ENCODE assay signal across 41 cellular contexts in genomic region chr1:93436496-93436895, GRCh38.
"Had no signal": no experiment of that assay in that cellular context is flagged by ENCODE, and none has a peak within 500 bp of the region (broad histone marks: within the 10 kb centered on the region; RNA-seq: fewer than 3 reads in every experiment).

No MANE protein-coding gene starts in this region.

- H3K4me3 Mint-ChIP-seq: activated naive CD4-positive, alpha-beta T cell treated with anti-CD3 and anti-CD28 coated beads for 36 hours; activated naive CD4-positive, alpha-beta T cell treated with anti-CD3 and anti-CD28 coated beads, Interleukin-2, amount 10 ng/mL, durations not matched to agents 7 days and 5 days; activated naive CD4-positive, alpha-beta T cell treated with anti-CD3 and anti-CD28 coated beads, Interleukin-2, amount 50 U/mL, for 24 hours; activated naive CD8-positive, alpha-beta T cell; activated naive CD8-positive, alpha-beta T cell treated with anti-CD3 and anti-CD28 coated beads for 36 hours; activated naive CD8-positive, alpha-beta T cell treated with anti-CD3 and anti-CD28 coated beads, Interleukin-2, amount 10 ng/mL, durations not matched to agents 7 days and 5 days; activated naive CD8-positive, alpha-beta T cell treated with anti-CD3 and anti-CD28 coated beads, Interleukin-2, amount 50 U/mL, for 24 hours; activated T-cell treated with anti-CD3 and anti-CD28 coated beads, Interleukin-2, amount 50 U/mL, for 24 hours; activated T-cell treated with anti-CD3 and anti-CD28 coated beads, Interleukin-2, amount 50 U/mL, for 4 hours; activated T-cell treated with anti-CD3 and anti-CD28 coated beads, Interleukin-2, amount 50 U/mL, for 72 hours; activated T-helper 1 cell treated with anti-CD3 and anti-CD28 coated beads, Interleukin-12 subunit alpha, Interleukin-12 subunit beta, Interleukin-2, Interleukin-4 antibody, amounts not matched to agents 30 ng/mL and 10 ng/mL and 1 ng/mL, durations not matched to agents 14 hours and 24 hours and 36 hours; activated T-helper 17 cell treated with anti-CD3 and anti-CD28 coated beads, Interleukin-2, amount 50 U/mL, for 72 hours; brain; central memory CD8-positive, alpha-beta T cell had no signal

- FAIRE-seq: astrocyte, bronchial epithelial cell had no signal

- H3K9me3 Mint-ChIP-seq: activated naive CD4-positive, alpha-beta T cell treated with anti-CD3 and anti-CD28 coated beads for 36 hours; activated naive CD4-positive, alpha-beta T cell treated with anti-CD3 and anti-CD28 coated beads, Interleukin-2, amount 10 ng/mL, durations not matched to agents 7 days and 5 days; activated naive CD4-positive, alpha-beta T cell treated with anti-CD3 and anti-CD28 coated beads, Interleukin-2, amount 50 U/mL, for 24 hours; activated naive CD4-positive, alpha-beta T cell treated with anti-CD3 and anti-CD28 coated beads, Interleukin-2, amount 50 U/mL, for 72 hours; activated naive CD8-positive, alpha-beta T cell treated with anti-CD3 and anti-CD28 coated beads for 36 hours; activated naive CD8-positive, alpha-beta T cell treated with anti-CD3 and anti-CD28 coated beads, Interleukin-2, amount 10 ng/mL, durations not matched to agents 7 days and 5 days; activated naive CD8-positive, alpha-beta T cell treated with anti-CD3 and anti-CD28 coated beads, Interleukin-2, amount 50 U/mL, for 24 hours; activated T-cell treated with anti-CD3 and anti-CD28 coated beads, Interleukin-2, amount 50 U/mL, for 24 hours; activated T-cell treated with anti-CD3 and anti-CD28 coated beads, Interleukin-2, amount 50 U/mL, for 4 hours; activated T-cell treated with anti-CD3 and anti-CD28 coated beads, Interleukin-2, amount 50 U/mL, for 72 hours; activated T-helper 1 cell treated with anti-CD3 and anti-CD28 coated beads, Interleukin-12 subunit alpha, Interleukin-12 subunit beta, Interleukin-2, Interleukin-4 antibody, amounts not matched to agents 30 ng/mL and 10 ng/mL and 1 ng/mL, durations not matched to agents 14 hours and 24 hours and 36 hours; activated T-helper 17 cell treated with anti-CD3 and anti-CD28 coated beads, Interleukin-2, amount 50 U/mL, for 72 hours; activated T-helper 2 cell treated with anti-CD3 and anti-CD28 coated beads, Interferon-gamma antibody, Interleukin-2, Interleukin-4, amounts not matched to agents 10 μg/mL and 5 μg/mL and 100 μg/mL, durations not matched to agents 14 hours and 24 hours and 36 hours; central memory CD8-positive, alpha-beta T cell had no signal

- H3K9me3 ChIP-seq: adrenal gland, ascending aorta, body of pancreas, breast epithelium had no signal

- ATAC-seq: activated naive CD4-positive, alpha-beta T cell treated with anti-CD3 and anti-CD28 coated beads, Interleukin-2, amount 50 U/mL, for 72 hours; activated naive CD8-positive, alpha-beta T cell treated with anti-CD3 and anti-CD28 coated beads, Interleukin-2, amount 50 U/mL, for 24 hours; activated T-cell treated with anti-CD3 and anti-CD28 coated beads, Interleukin-2, amount 50 U/mL, for 4 hours; activated T-cell treated with anti-CD3 and anti-CD28 coated beads, Interleukin-2, amount 50 U/mL, for 72 hours; activated T-helper 17 cell treated with anti-CD3 and anti-CD28 coated beads, Interleukin-2, amount 50 U/mL, for 72 hours; body of pancreas had no signal

- H3K36me3 ChIP-seq: adrenal gland, ascending aorta, brain microvascular endothelial cell, breast epithelium, cardiac muscle cell had no signal

- H3K27ac Mint-ChIP-seq: activated naive CD4-positive, alpha-beta T cell treated with anti-CD3 and anti-CD28 coated beads for 36 hours; activated naive CD4-positive, alpha-beta T cell treated with anti-CD3 and anti-CD28 coated beads, Interleukin-2, amount 10 ng/mL, durations not matched to agents 7 days and 5 days; activated naive CD4-positive, alpha-beta T cell treated with anti-CD3 and anti-CD28 coated beads, Interleukin-2, amount 50 U/mL, for 24 hours; activated naive CD4-positive, alpha-beta T cell treated with anti-CD3 and anti-CD28 coated beads, Interleukin-2, amount 50 U/mL, for 72 hours; activated naive CD8-positive, alpha-beta T cell; activated naive CD8-positive, alpha-beta T cell treated with anti-CD3 and anti-CD28 coated beads for 36 hours; activated naive CD8-positive, alpha-beta T cell treated with anti-CD3 and anti-CD28 coated beads, Interleukin-2, amount 10 ng/mL, durations not matched to agents 7 days and 5 days; activated naive CD8-positive, alpha-beta T cell treated with anti-CD3 and anti-CD28 coated beads, Interleukin-2, amount 50 U/mL, for 24 hours; activated T-cell treated with anti-CD3 and anti-CD28 coated beads, Interleukin-2, amount 50 U/mL, for 24 hours; activated T-cell treated with anti-CD3 and anti-CD28 coated beads, Interleukin-2, amount 50 U/mL, for 72 hours; activated T-helper 1 cell treated with anti-CD3 and anti-CD28 coated beads, Interleukin-12 subunit alpha, Interleukin-12 subunit beta, Interleukin-2, Interleukin-4 antibody, amounts not matched to agents 30 ng/mL and 10 ng/mL and 1 ng/mL, durations not matched to agents 14 hours and 24 hours and 36 hours; activated T-helper 17 cell treated with anti-CD3 and anti-CD28 coated beads, Interleukin-2, amount 50 U/mL, for 72 hours; activated T-helper 2 cell treated with anti-CD3 and anti-CD28 coated beads, Interferon-gamma antibody, Interleukin-2, Interleukin-4, amounts not matched to agents 10 μg/mL and 5 μg/mL and 100 μg/mL, durations not matched to agents 14 hours and 24 hours and 36 hours; brain had no signal

- H3K4me1 ChIP-seq: ascending aorta, breast epithelium had no signal

- H3K4me3 ChIP-seq: adrenal gland, ascending aorta, body of pancreas, breast epithelium, cardiac muscle cell had no signal

- H3K27ac ChIP-seq: adrenal gland, ascending aorta, body of pancreas, brain microvascular endothelial cell, breast epithelium, cardiac muscle cell had no signal

- H3K4me1 Mint-ChIP-seq: activated naive CD4-positive, alpha-beta T cell treated with anti-CD3 and anti-CD28 coated beads, Interleukin-2, amount 10 ng/mL, durations not matched to agents 7 days and 5 days; activated naive CD4-positive, alpha-beta T cell treated with anti-CD3 and anti-CD28 coated beads, Interleukin-2, amount 50 U/mL, for 24 hours; activated naive CD8-positive, alpha-beta T cell treated with anti-CD3 and anti-CD28 coated beads for 36 hours; activated naive CD8-positive, alpha-beta T cell treated with anti-CD3 and anti-CD28 coated beads, Interleukin-2, amount 10 ng/mL, durations not matched to agents 7 days and 5 days; activated naive CD8-positive, alpha-beta T cell treated with anti-CD3 and anti-CD28 coated beads, Interleukin-2, amount 50 U/mL, for 24 hours; brain; central memory CD8-positive, alpha-beta T cell had no signal

- DNase-seq: activated effector memory CD4-positive, alpha-beta T cell treated with anti-CD3 and anti-CD28 coated beads, Interleukin-2, amount 50 U/mL, for 16 hours; activated effector memory CD4-positive, alpha-beta T cell treated with Interleukin-2 at 50 U/mL for 16 hours; activated gamma-delta T cell; activated gamma-delta T cell treated with Interleukin-2 at 50 U/mL for 16 hours; activated naive CD4-positive, alpha-beta T cell; activated naive CD4-positive, alpha-beta T cell treated with anti-CD3 and anti-CD28 coated beads for 36 hours; activated naive CD4-positive, alpha-beta T cell treated with anti-CD3 and anti-CD28 coated beads, Interleukin-2, amount 10 ng/mL, durations not matched to agents 7 days and 5 days; activated naive CD4-positive, alpha-beta T cell treated with anti-CD3 and anti-CD28 coated beads, Interleukin-2, amount 50 U/mL, for 16 hours; activated naive CD4-positive, alpha-beta T cell treated with Interleukin-2 at 50 U/mL for 16 hours; activated naive CD8-positive, alpha-beta T cell treated with anti-CD3 and anti-CD28 coated beads for 36 hours; activated naive CD8-positive, alpha-beta T cell treated with anti-CD3 and anti-CD28 coated beads, Interleukin-2, amount 10 ng/mL, durations not matched to agents 7 days and 5 days; activated naive CD8-positive, alpha-beta T cell treated with anti-CD3 and anti-CD28 coated beads, Interleukin-2, amount 50 U/mL, for 24 hours; activated T-cell treated with anti-CD3 and anti-CD28 coated beads for 4 hours; activated T-cell treated with anti-CD3 and anti-CD28 coated beads, Interleukin-2, amount 50 U/mL, for 1 hour; activated T-cell treated with anti-CD3 and anti-CD28 coated beads, Interleukin-2, amount 50 U/mL, for 24 hours; activated T-cell treated with anti-CD3 and anti-CD28 coated beads, Interleukin-2, amount 50 U/mL, for 4 hours; activated T-cell treated with anti-CD3 and anti-CD28 coated beads, Interleukin-2, amount 50 U/mL, for 48 hours; activated T-cell treated with anti-CD3 and anti-CD28 coated beads, Interleukin-2, amount 50 U/mL, for 72 hours; adrenal gland; amniotic stem cell; amygdala; anterior cingulate cortex; aorta; body of pancreas; brain microvascular endothelial cell; caudate nucleus; central memory CD4-positive, alpha-beta T cell; cerebellar nuclear complex had no signal

- H3K36me3 Mint-ChIP-seq: activated naive CD4-positive, alpha-beta T cell treated with anti-CD3 and anti-CD28 coated beads, Interleukin-2, amount 10 ng/mL, durations not matched to agents 7 days and 5 days; activated naive CD4-positive, alpha-beta T cell treated with anti-CD3 and anti-CD28 coated beads, Interleukin-2, amount 50 U/mL, for 24 hours; activated naive CD4-positive, alpha-beta T cell treated with anti-CD3 and anti-CD28 coated beads, Interleukin-2, amount 50 U/mL, for 72 hours; activated naive CD8-positive, alpha-beta T cell; activated naive CD8-positive, alpha-beta T cell treated with anti-CD3 and anti-CD28 coated beads for 36 hours; activated naive CD8-positive, alpha-beta T cell treated with anti-CD3 and anti-CD28 coated beads, Interleukin-2, amount 10 ng/mL, durations not matched to agents 7 days and 5 days; brain had no signal
